ENCODE assay signal across 1 cellular context in genomic region chr19:55559684-55560083, GRCh38.
TF ChIP-seq lines count a peak whose summit lies in the region.

No MANE protein-coding gene starts in this region.

TF ChIP-seq in H1, 55 proteins besides CTCF, POLR2A, EP300 and RAD21:
- TF ChIP-seq KDM5A (IDR thresholded peaks at IDR 0.05; ENCODE audit: low read length) (no peak), RNF2 (IDR thresholded peaks at IDR 0.05; ENCODE audit: borderline replicate concordance, low read depth, low read length, missing control alignments, poor library complexity, severe bottlenecking) (no peak), CBX8 (IDR thresholded peaks at IDR 0.05; ENCODE audit: borderline replicate concordance, low read depth, low read length) (no peak), MAX (IDR thresholded peaks at IDR 0.05) (no peak), E2F6 (IDR thresholded peaks at IDR 0.05) (no peak), EZH2 (IDR thresholded peaks at IDR 0.05; ENCODE audit: low read depth, low read length, severe bottlenecking) (no peak), JUND (IDR thresholded peaks at IDR 0.05; ENCODE audit: low read length) (no peak), SRF (IDR thresholded peaks at IDR 0.05; ENCODE audit: low read depth, low read length) (no peak), BRCA1 (IDR thresholded peaks at IDR 0.05; ENCODE audit: low read depth, low read length) (no peak), ATF3 (IDR thresholded peaks at IDR 0.05; ENCODE audit: insufficient read depth, low read depth, low read length) (no peak), ZNF274 (IDR thresholded peaks at IDR 0.05; ENCODE audit: borderline replicate concordance, extremely low read depth, low read length) (no peak), CTBP2 (IDR thresholded peaks at IDR 0.05; ENCODE audit: borderline replicate concordance, insufficient read depth, insufficient read length, low read length) (no peak), PHF8 (conservative IDR thresholded peaks at IDR 0.05; ENCODE audit: low read depth, low read length) (no peak), CHD1 (IDR thresholded peaks at IDR 0.05; ENCODE audit: low read depth, low read length) (no peak), SP1 (IDR thresholded peaks at IDR 0.05; ENCODE audit: low read depth, low read length) (no peak), TBP (IDR thresholded peaks at IDR 0.05; ENCODE audit: low read depth, low read length) (no peak), TCF12 (IDR thresholded peaks at IDR 0.05; ENCODE audit: low read depth, low read length) (no peak), RXRA (IDR thresholded peaks at IDR 0.05; ENCODE audit: insufficient read depth, low read depth, low read length) (no peak), ATF2 (IDR thresholded peaks at IDR 0.05; ENCODE audit: low read length) (no peak)
